In the genomic region with DNA sequence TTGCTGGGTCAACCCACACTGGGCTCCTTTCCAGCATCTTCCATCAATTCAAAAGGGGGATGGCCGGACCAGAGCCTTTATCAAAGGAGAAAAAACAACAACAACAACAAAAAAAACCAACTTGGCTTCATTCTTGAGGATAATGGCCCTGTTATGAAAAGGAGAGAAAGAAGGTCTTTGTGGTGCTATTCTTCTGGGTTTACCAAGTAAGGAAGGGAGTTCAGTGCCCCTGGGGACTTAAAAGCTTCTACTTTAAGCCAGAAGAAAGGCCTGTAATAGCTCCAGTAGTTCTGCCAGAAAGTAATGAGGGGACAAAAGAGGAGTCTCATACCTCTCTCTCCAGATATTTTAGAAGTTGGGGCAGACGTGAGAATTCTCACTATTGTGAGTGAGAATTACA, we compare ENCODE assay signal across 26 cellular contexts.
"Had no signal": no experiment of that assay in that cellular context is flagged by ENCODE, and none has a peak within 500 bp of the region (broad histone marks: within the 10 kb centered on the region; RNA-seq: fewer than 3 reads in every experiment).

No MANE protein-coding gene starts in this region.

- H3K9me3 ChIP-seq: adrenal gland, breast epithelium, MG63 had no signal

- H3K4me3 ChIP-seq: adrenal gland, breast epithelium, MG63, SK-N-MC had no signal

- ATAC-seq: activated T-cell treated with anti-CD3 and anti-CD28 coated beads, Interleukin-2, amount 50 U/mL, for 4 hours; activated T-helper 17 cell treated with anti-CD3 and anti-CD28 coated beads, Interleukin-2, amount 50 U/mL, for 72 hours; PC-3; T-cell had no signal

- H3K27ac ChIP-seq: adrenal gland, breast epithelium, SK-N-MC, VCaP had no signal

- DNase-seq: activated CD4-positive, alpha-beta memory T cell treated with anti-CD3 and anti-CD28 coated beads for 36 hours; activated CD4-positive, alpha-beta T cell treated with anti-CD3 and anti-CD28 coated beads, Interleukin-2, amount 10 ng/mL, durations not matched to agents 7 days and 5 days; activated CD4-positive, CD25-positive, alpha-beta regulatory T cell; activated CD8-positive, alpha-beta memory T cell treated with anti-CD3 and anti-CD28 coated beads for 24 hours; activated gamma-delta T cell treated with Interleukin-2 at 50 U/mL for 16 hours; activated naive CD4-positive, alpha-beta T cell treated with anti-CD3 and anti-CD28 coated beads, Interleukin-2, amount 10 ng/mL, durations not matched to agents 7 days and 5 days; activated naive CD8-positive, alpha-beta T cell treated with anti-CD3 and anti-CD28 coated beads, Interleukin-2, amount 10 ng/mL, durations not matched to agents 7 days and 5 days; activated T-cell treated with anti-CD3 and anti-CD28 coated beads, Interleukin-2, amount 50 U/mL, for 4 hours; adrenal gland; central memory CD4-positive, alpha-beta T cell; MG63; MV-4-11; NCI-H1092 treated with DMSO at 0.1 percent for 48 hours; NCI-H1417 treated with DMSO at 0.1 percent for 48 hours; NCI-H1694; NCI-H2029 treated with DMSO at 0.1 percent for 48 hours; NCI-H446; NCI-H524; PC-3; SHP77 treated with DMSO at 0.1 percent for 48 hours; T-cell; T-helper 2 cell had no signal

- H3K36me3 ChIP-seq: adrenal gland, breast epithelium, MG63 had no signal

- H3K4me1 ChIP-seq: adrenal gland, breast epithelium had no signal

- H3K27me3 ChIP-seq: adrenal gland, breast epithelium had no signal
